ENCODE assay signal across 22 cellular contexts in genomic region chr5:14591548-14591947, GRCh38. TPM values are rescaled to one million over a fixed set of nuclear protein-coding genes. Genes with fewer than 3 reads are reported as not detected.
DNase-seq lines count a peak whose midpoint lies in the region; ATAC-seq, FAIRE-seq and TF ChIP-seq lines count a peak whose summit lies in the region.
"Had no signal": no experiment of that assay in that cellular context is flagged by ENCODE, and none has a peak within 500 bp of the region (broad histone marks: within the 10 kb centered on the region; RNA-seq: fewer than 3 reads in every experiment).

No MANE protein-coding gene starts in this region.

- intact Hi-C loops in HepG2 (cut with micrococcal nuclease; ENCODE audit: unreplicated experiment) (no loop called here), right lobe of liver (cut with DNase I) (no loop called here), left colon (cut with DNase I, micrococcal nuclease) (no loop called here), kidney (cut with DNase I) (no loop called here)

- peaks cover 66% of the 10 kb centered on the region for H3K36me3 Mint-ChIP-seq in activated CD8-positive, alpha-beta T cell treated with anti-CD3 and anti-CD28 coated beads, Interleukin-2, amount 10 ng/mL, durations not matched to agents 7 days and 5 days (ENCODE audit: low read depth)
- H3K36me3 Mint-ChIP-seq: IgD-negative memory B cell, type B pancreatic cell had no signal

- WGBS in HepG2 (ENCODE audit: low lambda C conversion rate): 23% methylated on average over 2 of the region's 2 CpGs
- 29% methylated on average over 1 of the region's 2 CpGs for WGBS in right lobe of liver (ENCODE audit: insufficient coverage, low coverage, low lambda C conversion rate, missing lambda C conversion rate)

- peak; percentile 75 for ATAC-seq in HepG2
- no peak for ATAC-seq in right lobe of liver
- no peak for ATAC-seq in activated CD8-positive, alpha-beta T cell treated with anti-CD3 and anti-CD28 coated beads, Interleukin-2, amount 10 ng/mL, durations not matched to agents 7 days and 5 days
- ATAC-seq in left colon: peak; percentile 63
- ATAC-seq in HG02763 (IDR thresholded peaks at IDR 0.05; ENCODE audit: unreplicated experiment): no peak
- ATAC-seq in GM21528 (IDR thresholded peaks at IDR 0.05; ENCODE audit: low FRiP score, unreplicated experiment): no peak

- H3K4me1 ChIP-seq in HepG2 (ENCODE audit: insufficient read depth, low read length) (peaks cover 14% of the 10 kb centered on the region), right lobe of liver (no peaks in the 10 kb centered on the region), kidney (ENCODE audit: control insufficient read depth in 1 of 2, insufficient read depth in 1 of 2, low read depth in 1 of 2, low read length in 2 of 2) (peaks cover 0 to 2% of the 10 kb centered on the region in 2 donors)

- H4K20me1 ChIP-seq in HepG2 (ENCODE audit: insufficient read depth, low read length): no peaks in the 10 kb centered on the region

- POLR2A ChIA-PET in HepG2 (lab: Yijun Ruan, JAX): no interaction called here
- POLR2A ChIA-PET in activated CD8-positive, alpha-beta T cell treated with anti-CD3 and anti-CD28 coated beads, Interleukin-2, amount 10 ng/mL, durations not matched to agents 7 days and 5 days (lab: Charles Lee): interaction anchor here (0.7 to 5.8 kb wide), 6 partner anchors 8 to 225 kb away, joined by 3 to 95 read pairs (median 6); partner anchors contain the start of gene OTULINL

- no peak overlapping the region for H2AFZ ChIP-seq in HepG2 (ENCODE audit: low read length)

- no peak for TF ChIP-seq RAD21 in HepG2 (CRISPR knock-in tag; IDR thresholded peaks at IDR 0.05)

- in situ Hi-C loops in HepG2 (cut with HindIII; ENCODE audit: extremely low pct_ligation_motif_present, low pct_unique_long_range_greater_than_20kb): no loop called here

- H3K9me3 ChIP-seq in HepG2 (ENCODE audit: low read length): no peaks in the 10 kb centered on the region
- H3K9me3 ChIP-seq in right lobe of liver: no peaks in the 10 kb centered on the region
- H3K9me3 ChIP-seq in kidney (ENCODE audit: control insufficient read depth in 1 of 2, low read length in 2 of 2): no peaks in the 10 kb centered on the region
- H3K9me3 ChIP-seq: prostate gland, spleen had no signal

- no TSS peak for BruUV-seq in HepG2 (replicated peaks; lab: Mats Ljungman, UMichigan)

- TF ChIP-seq POLR2A in HepG2 (IDR thresholded peaks at IDR 0.05; ENCODE audit: insufficient read depth in 1 of 2, low read depth in 2 of 2, low read length in 2 of 2): no peak
- TF ChIP-seq POLR2A in right lobe of liver (IDR thresholded peaks at IDR 0.05): no peak

- no peaks in the 10 kb centered on the region for H3K27me3 Mint-ChIP-seq in activated CD8-positive, alpha-beta T cell treated with anti-CD3 and anti-CD28 coated beads, Interleukin-2, amount 10 ng/mL, durations not matched to agents 7 days and 5 days (ENCODE audit: low read depth)
- H3K27me3 Mint-ChIP-seq: type B pancreatic cell had no signal

- peaks cover 97% of the 10 kb centered on the region for H3K4me1 Mint-ChIP-seq in activated CD8-positive, alpha-beta T cell treated with anti-CD3 and anti-CD28 coated beads, Interleukin-2, amount 10 ng/mL, durations not matched to agents 7 days and 5 days (ENCODE audit: low read depth)

- H3K4me3 Mint-ChIP-seq in activated CD8-positive, alpha-beta T cell treated with anti-CD3 and anti-CD28 coated beads, Interleukin-2, amount 10 ng/mL, durations not matched to agents 7 days and 5 days: peak overlapping the region; percentile 66
- H3K4me3 Mint-ChIP-seq: IgD-negative memory B cell; nephron progenitor cell; T-helper 1 cell treated with Interleukin-12 subunit alpha and Interleukin-12 subunit beta and Interleukin-4 antibody, amounts not matched to agents 30 μg/mL and 1 μg/mL, for 36 hours; type B pancreatic cell had no signal

- H3K4me3 ChIP-seq in HepG2 (replicated peaks in 1 of 3; ENCODE audit: insufficient read depth in 1 of 3, low read depth in 2 of 3, low read length in 3 of 3) (no peak overlapping the region), right lobe of liver (no peak overlapping the region), kidney (ENCODE audit: low read length in 2 of 2) (no peak overlapping the region)
- H3K4me3 ChIP-seq: prostate gland, spleen had no signal

- no peak overlapping the region for H3K27ac ChIP-seq in HepG2 (ENCODE audit: extremely low read length, insufficient read depth, low read length)
- H3K27ac ChIP-seq in right lobe of liver: no peak overlapping the region
- H3K27ac ChIP-seq in kidney (ENCODE audit: low read depth in 2 of 2, low read length in 2 of 2): no peak overlapping the region
- H3K27ac ChIP-seq: prostate gland had no signal

- no peaks in the 10 kb centered on the region for H3K79me2 ChIP-seq in HepG2 (ENCODE audit: insufficient read depth, low read length)

- TF ChIP-seq CTCF in HepG2 (CRISPR knock-in tag; IDR thresholded peaks at IDR 0.05) (no peak), right lobe of liver (IDR thresholded peaks at IDR 0.05) (no peak), kidney (IDR thresholded peaks at IDR 0.05; ENCODE audit: borderline replicate concordance, extremely low read depth, insufficient read depth) (no peak)

- H3K9ac ChIP-seq in HepG2 (ENCODE audit: insufficient read depth, low read depth, low read length) (no peak overlapping the region), kidney (ENCODE audit: low read length in 2 of 2) (no peak overlapping the region)

- H3K27ac Mint-ChIP-seq in activated CD8-positive, alpha-beta T cell treated with anti-CD3 and anti-CD28 coated beads, Interleukin-2, amount 10 ng/mL, durations not matched to agents 7 days and 5 days: peak overlapping the region; percentile 97
- H3K27ac Mint-ChIP-seq: IgD-negative memory B cell; nephron progenitor cell; T-helper 1 cell treated with Interleukin-12 subunit alpha and Interleukin-12 subunit beta and Interleukin-4 antibody, amounts not matched to agents 30 μg/mL and 1 μg/mL, for 36 hours; type B pancreatic cell had no signal

- TF ChIP-seq EP300 in HepG2 (IDR thresholded peaks at IDR 0.05; ENCODE audit: low read depth in 2 of 2, low read length in 2 of 2) (no peak), HepG2 (CRISPR knock-in tag; IDR thresholded peaks at IDR 0.05; ENCODE audit: borderline replicate concordance) (no peak)

- CTCF ChIA-PET in HepG2 (lab: Yijun Ruan, JAX; ENCODE audit: low intra/inter-chr PET ratio, low total read pairs): no interaction called here
- CTCF ChIA-PET in activated CD8-positive, alpha-beta T cell treated with anti-CD3 and anti-CD28 coated beads, Interleukin-2, amount 10 ng/mL, durations not matched to agents 7 days and 5 days (lab: Charles Lee): interaction anchor here (1.3 to 6.0 kb wide), 7 partner anchors 8 to 227 kb away, joined by 3 to 56 read pairs (median 13); partner anchors contain the start of gene OTULINL

- no peak overlapping the region for H3K4me2 ChIP-seq in HepG2 (ENCODE audit: low read depth, low read length)

- H3K36me3 ChIP-seq in HepG2 (replicated peaks in 1 of 2; ENCODE audit: control insufficient read depth in 1 of 2, insufficient read depth in 2 of 2, low read length in 2 of 2): no peaks in the 10 kb centered on the region
- H3K36me3 ChIP-seq in right lobe of liver: no peaks in the 10 kb centered on the region
- H3K36me3 ChIP-seq in kidney (ENCODE audit: control insufficient read depth in 1 of 2, insufficient read depth in 2 of 2, low read length in 2 of 2): no peaks in the 10 kb centered on the region
- H3K36me3 ChIP-seq: prostate gland, spleen had no signal

- no peaks in the 10 kb centered on the region for H3K9me3 Mint-ChIP-seq in activated CD8-positive, alpha-beta T cell treated with anti-CD3 and anti-CD28 coated beads, Interleukin-2, amount 10 ng/mL, durations not matched to agents 7 days and 5 days (ENCODE audit: insufficient read depth)
- H3K9me3 Mint-ChIP-seq: immature natural killer cell; T-helper 1 cell treated with Interleukin-12 subunit alpha and Interleukin-12 subunit beta and Interleukin-4 antibody, amounts not matched to agents 30 μg/mL and 1 μg/mL, for 36 hours; type B pancreatic cell had no signal

- FAIRE-seq in HepG2 (lab: Jason Lieb, UNC) (no peak), kidney (lab: Jason Lieb, UNC) (no peak), HTR-8/SVneo (lab: Jason Lieb, UNC) (no peak)

- no peak for DNase-seq in HepG2 (ENCODE audit: low spot score)
- no peak for DNase-seq in right lobe of liver
- DNase-seq in activated CD8-positive, alpha-beta T cell treated with anti-CD3 and anti-CD28 coated beads, Interleukin-2, amount 10 ng/mL, durations not matched to agents 7 days and 5 days: no peak
- DNase-seq in left colon: no peak
- no peak for DNase-seq in kidney
- DNase-seq in HTR-8/SVneo (ENCODE audit: insufficient read length, low spot score): no peak
- DNase-seq: activated CD4-positive, CD25-positive, alpha-beta regulatory T cell; activated gamma-delta T cell; immature natural killer cell; mammary epithelial cell; NCI-H2029 treated with DMSO at 0.1 percent for 48 hours; NCI-H510A treated with DMSO at 0.1 percent for 48 hours; nephron progenitor cell; Right ventricle myocardium superior; spleen; stimulated activated naive CD4-positive, alpha-beta T cell had no signal

- H3K27me3 ChIP-seq in HepG2 (ENCODE audit: control insufficient read depth in 1 of 2, insufficient read depth in 2 of 2, low read length in 2 of 2) (0 out of 5 replicates have a peak, but pooled peaks cover 0 to 4% of the 10 kb centered on the region in 2 experiments), right lobe of liver (no peaks in the 10 kb centered on the region)
- H3K27me3 ChIP-seq: spleen had no signal

RNA-seq across cellular contexts. Expression of gene OTULINL, which starts 10.0 kb away (rescaled TPM):
- total RNA-seq in HepG2 (2016; rRNA removed; fragmentation: Illumina TruSeq; extraction: Trizol): 0.36 and 0.40 TPM in 2 replicates
- total RNA-seq in HepG2 (2016; cell fraction: cytosol; rRNA removed; fragmentation: Illumina TruSeq; extraction: Trizol; ENCODE audit: low read depth): 0.35 TPM in 1 of 2 replicates, not detected in the other
- total RNA-seq in HepG2 (2016; cell fraction: insoluble cytoplasmic fraction; rRNA removed; fragmentation: Illumina TruSeq; extraction: Trizol): 0.22 and 0.49 TPM in 2 replicates
- total RNA-seq in HepG2 (2016; cell fraction: membrane; rRNA removed; fragmentation: Illumina TruSeq; extraction: Trizol): 0.24 and 0.34 TPM in 2 replicates
- 0.34 and 0.66 TPM in 2 replicates for total RNA-seq in HepG2 (2016; cell fraction: nucleus; rRNA removed; fragmentation: Illumina TruSeq; extraction: Trizol)
- 0.04 and 0.08 TPM in 2 replicates for polyA plus RNA-seq in HepG2 (2011; rRNA removed)
- 0.07 and 0.15 TPM in 2 replicates for polyA plus RNA-seq in HepG2 (2011; cell fraction: cytosol; rRNA removed)
- 0.03 TPM in 1 of 2 replicates, not detected in the other for polyA plus RNA-seq in HepG2 (2011; cell fraction: nucleus; rRNA removed)
- polyA plus RNA-seq in HepG2 (2012): 0.05 and 0.07 TPM in 2 replicates
- polyA plus RNA-seq in HepG2 (2016; cell fraction: cytosol; fragmentation: Illumina TruSeq; extraction: Trizol; ENCODE audit: low read depth): 0.03 and 0.05 TPM in 2 replicates
- polyA plus RNA-seq in HepG2 (2016; cell fraction: insoluble cytoplasmic fraction; fragmentation: Illumina TruSeq; extraction: Trizol; ENCODE audit: low read depth): 0.14 and 0.72 TPM in 2 replicates
- 0.08 and 0.09 TPM in 2 replicates for polyA plus RNA-seq in HepG2 (2016; cell fraction: membrane; fragmentation: Illumina TruSeq; extraction: Trizol; ENCODE audit: low read depth)
- polyA plus RNA-seq in HepG2 (2016; cell fraction: nucleus; fragmentation: Illumina TruSeq; extraction: Trizol; ENCODE audit: insufficient read depth, low read depth): 0.21 and 0.40 TPM in 2 replicates
- 12.8 TPM in 1 of 2 replicates, not detected in the other for polyA minus RNA-seq in HepG2 (2011; rRNA and poly(A)+ RNA removed; ENCODE audit: low replicate concordance)
- not detected in 2 replicates for polyA minus RNA-seq in HepG2 (2011; cell fraction: cytosol; rRNA and poly(A)+ RNA removed)
- polyA minus RNA-seq in HepG2 (2011; cell fraction: nucleus; rRNA and poly(A)+ RNA removed): 0.13 TPM in 1 of 2 replicates, not detected in the other
- total RNA-seq in right lobe of liver: 1 to 10 TPM in 3 of 6 experiments, under 1 TPM in 3; 0.66 to 1.7 (median 1.2) TPM
- 10 to 100 TPM; 59.6 to 68.3 TPM for total RNA-seq in activated CD8-positive, alpha-beta T cell treated with anti-CD3 and anti-CD28 coated beads, Interleukin-2, amount 10 ng/mL, durations not matched to agents 7 days and 5 days
- 10 to 100 TPM; 63.1 to 72.0 TPM for total RNA-seq in left colon
- 10.8 TPM for total RNA-seq in kidney
- polyA plus RNA-seq in kidney (ENCODE audit: insufficient read depth, low read depth, low replicate concordance): 7.1 TPM

Comparison
In these comparisons a context has a peak if more than half of its experiments do, and no peak if none do; other contexts are left out.
1. ATAC-seq: peak in HepG2 (single experiment) and left colon (single experiment); none in right lobe of liver (0 of 4), activated CD8-positive, alpha-beta T cell treated with anti-CD3 and anti-CD28 coated beads, Interleukin-2, amount 10 ng/mL, durations not matched to agents 7 days and 5 days (single experiment), HG02763 (single experiment) and GM21528 (single experiment).